Comparison of ENCODE assay signal across 21 cellular contexts in the genomic region with DNA sequence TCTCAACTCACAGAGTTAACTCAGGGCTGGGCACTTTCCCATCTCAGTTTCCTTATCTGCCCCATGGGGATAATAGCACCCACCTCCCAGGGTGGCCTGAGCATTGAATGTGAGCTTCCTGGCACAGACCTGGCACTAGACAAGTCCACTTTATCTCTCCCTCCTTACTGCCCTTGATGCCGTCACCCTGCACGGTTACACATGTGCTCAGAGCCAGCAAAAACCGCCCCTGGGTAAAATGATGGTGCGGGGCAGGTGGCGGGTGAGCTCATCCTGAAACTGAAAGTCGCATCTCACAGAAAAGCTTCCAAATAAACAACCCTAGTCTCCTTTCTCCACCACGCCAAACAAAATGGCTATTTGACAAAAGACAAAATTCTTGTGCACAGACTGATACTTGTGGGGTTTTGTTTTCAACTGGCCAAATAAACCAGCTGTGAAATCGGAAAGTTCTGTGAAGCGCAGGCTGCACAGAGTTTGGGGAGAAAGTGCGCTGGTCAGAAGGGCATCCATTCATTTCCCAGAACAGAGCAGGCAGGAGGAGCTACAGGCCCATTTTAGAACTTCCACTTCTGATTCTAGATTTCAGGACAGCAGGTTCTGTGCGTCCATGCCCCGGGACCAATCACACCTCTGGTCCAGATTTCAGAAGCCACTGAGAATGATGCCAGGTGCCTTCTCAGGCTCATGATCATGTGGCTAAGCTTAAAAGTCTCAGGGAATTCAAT.
A peak's percentile ranks its signal among the peaks of the same experiment; 100 is the strongest.
DNase-seq lines count a peak whose midpoint lies in the region; TF ChIP-seq lines count a peak whose summit lies in the region.
"Had no signal": no experiment of that assay in that cellular context is flagged by ENCODE, and none has a peak within 500 bp of the region (broad histone marks: within the 10 kb centered on the region; RNA-seq: fewer than 3 reads in every experiment).

No MANE protein-coding gene starts in this region.

- peaks cover 50% of the 10 kb centered on the region for H3K4me1 ChIP-seq in KMS-11 (ENCODE audit: low read depth, poor library complexity, severe bottlenecking)
- H3K4me1 ChIP-seq: heart left ventricle, testis had no signal

- no peaks in the 10 kb centered on the region for H3K9me3 Mint-ChIP-seq in activated CD4-positive, alpha-beta memory T cell treated with anti-CD3 and anti-CD28 coated beads for 36 hours
- no peaks in the 10 kb centered on the region for H3K9me3 Mint-ChIP-seq in activated CD4-positive, alpha-beta memory T cell treated with anti-CD3 and anti-CD28 coated beads, Interleukin-2, amount 10 ng/mL, durations not matched to agents 7 days and 5 days
- no peaks in the 10 kb centered on the region for H3K9me3 Mint-ChIP-seq in activated naive CD4-positive, alpha-beta T cell treated with anti-CD3 and anti-CD28 coated beads for 36 hours
- H3K9me3 Mint-ChIP-seq: CD4-positive, alpha-beta T cell; central memory CD8-positive, alpha-beta T cell had no signal

- peak overlapping the region; percentile 60 for H2AFZ ChIP-seq in KMS-11 (ENCODE audit: low read depth)

- no peak overlapping the region for H3K4me3 Mint-ChIP-seq in activated CD4-positive, alpha-beta memory T cell treated with anti-CD3 and anti-CD28 coated beads for 36 hours
- H3K4me3 Mint-ChIP-seq in activated CD4-positive, alpha-beta memory T cell treated with anti-CD3 and anti-CD28 coated beads, Interleukin-2, amount 10 ng/mL, durations not matched to agents 7 days and 5 days: no peak overlapping the region
- no peak overlapping the region for H3K4me3 Mint-ChIP-seq in activated naive CD4-positive, alpha-beta T cell treated with anti-CD3 and anti-CD28 coated beads for 36 hours
- H3K4me3 Mint-ChIP-seq: CD4-positive, alpha-beta T cell; central memory CD8-positive, alpha-beta T cell had no signal

- H3K27ac ChIP-seq in KMS-11: peak overlapping the region; percentile 99
- no peak overlapping the region for H3K27ac ChIP-seq in dorsolateral prefrontal cortex
- H3K27ac ChIP-seq: heart left ventricle, testis had no signal

- CTCF ChIA-PET in activated CD4-positive, alpha-beta memory T cell treated with anti-CD3 and anti-CD28 coated beads for 36 hours (lab: Charles Lee): no interaction called here
- CTCF ChIA-PET in activated CD4-positive, alpha-beta memory T cell treated with anti-CD3 and anti-CD28 coated beads, Interleukin-2, amount 10 ng/mL, durations not matched to agents 7 days and 5 days (lab: Charles Lee): no interaction called here
- CTCF ChIA-PET in activated naive CD4-positive, alpha-beta T cell treated with anti-CD3 and anti-CD28 coated beads for 36 hours (lab: Charles Lee): no interaction called here

- no peak for TF ChIP-seq CTCF in KMS-11 (conservative IDR thresholded peaks at IDR 0.05; ENCODE audit: low read depth, low read length)
- peak in 51 of 56 donors; percentile 18 to 75 (median 43) for TF ChIP-seq CTCF in dorsolateral prefrontal cortex (IDR thresholded peaks at IDR 0.05 in 54 of 56, conservative IDR thresholded peaks at IDR 0.05 in 2 of 56; ENCODE audit: low read depth in 1 of 56, partially characterized antibody in 56 of 56)

- no peaks in the 10 kb centered on the region for H3K79me2 ChIP-seq in KMS-11 (ENCODE audit: insufficient read depth, low read depth)

- intact Hi-C loops in activated CD4-positive, alpha-beta memory T cell treated with anti-CD3 and anti-CD28 coated beads for 36 hours (cut with micrococcal nuclease): no loop called here
- intact Hi-C loops in dorsolateral prefrontal cortex (cut with DNase I): loop anchor here (5.0 to 10.0 kb wide), 6 partner anchors 133 to 451 kb away; a partner anchor contains a TSS
- intact Hi-C loops in activated naive CD4-positive, alpha-beta T cell treated with anti-CD3 and anti-CD28 coated beads for 36 hours (cut with micrococcal nuclease): no loop called here

- peaks cover 26% of the 10 kb centered on the region for H3K27me3 Mint-ChIP-seq in activated CD4-positive, alpha-beta memory T cell treated with anti-CD3 and anti-CD28 coated beads for 36 hours
- no peaks in the 10 kb centered on the region for H3K27me3 Mint-ChIP-seq in activated CD4-positive, alpha-beta memory T cell treated with anti-CD3 and anti-CD28 coated beads, Interleukin-2, amount 10 ng/mL, durations not matched to agents 7 days and 5 days
- peaks cover 20% of the 10 kb centered on the region for H3K27me3 Mint-ChIP-seq in activated naive CD4-positive, alpha-beta T cell treated with anti-CD3 and anti-CD28 coated beads for 36 hours (ENCODE audit: low read depth)

- H3K4me2 ChIP-seq in KMS-11: peak overlapping the region; percentile 88

- no peaks in the 10 kb centered on the region for H3K27me3 ChIP-seq in KMS-11 (ENCODE audit: insufficient read depth, low read depth)
- peaks cover 0 to 12% (median 0%) of the 10 kb centered on the region in 45 donors for H3K27me3 ChIP-seq in dorsolateral prefrontal cortex
- H3K27me3 ChIP-seq: testis had no signal

- no peaks in the 10 kb centered on the region for H3K36me3 ChIP-seq in KMS-11 (ENCODE audit: insufficient read depth)
- H3K36me3 ChIP-seq: heart left ventricle had no signal

- H3K4me3 ChIP-seq in KMS-11 (IDR thresholded peaks at IDR 0.05; ENCODE audit: insufficient read depth, low read depth, low read length) (no peak overlapping the region), dorsolateral prefrontal cortex (peak overlapping the region in 21 of 59 donors; percentile 10 to 53 (median 24))
- H3K4me3 ChIP-seq: heart left ventricle, testis had no signal

- no peak overlapping the region for H3K27ac Mint-ChIP-seq in activated CD4-positive, alpha-beta memory T cell treated with anti-CD3 and anti-CD28 coated beads for 36 hours
- no peak overlapping the region for H3K27ac Mint-ChIP-seq in activated CD4-positive, alpha-beta memory T cell treated with anti-CD3 and anti-CD28 coated beads, Interleukin-2, amount 10 ng/mL, durations not matched to agents 7 days and 5 days
- no peak overlapping the region for H3K27ac Mint-ChIP-seq in activated naive CD4-positive, alpha-beta T cell treated with anti-CD3 and anti-CD28 coated beads for 36 hours
- H3K27ac Mint-ChIP-seq: CD4-positive, alpha-beta T cell had no signal

- H4K20me1 ChIP-seq in KMS-11 (ENCODE audit: insufficient read depth): no peaks in the 10 kb centered on the region

- H3K4me1 Mint-ChIP-seq in activated CD4-positive, alpha-beta memory T cell treated with anti-CD3 and anti-CD28 coated beads for 36 hours (ENCODE audit: low read depth): no peaks in the 10 kb centered on the region
- H3K4me1 Mint-ChIP-seq in activated CD4-positive, alpha-beta memory T cell treated with anti-CD3 and anti-CD28 coated beads, Interleukin-2, amount 10 ng/mL, durations not matched to agents 7 days and 5 days: peaks cover 2% of the 10 kb centered on the region
- H3K4me1 Mint-ChIP-seq in activated naive CD4-positive, alpha-beta T cell treated with anti-CD3 and anti-CD28 coated beads for 36 hours (ENCODE audit: low read depth): no peaks in the 10 kb centered on the region
- H3K4me1 Mint-ChIP-seq: central memory CD8-positive, alpha-beta T cell had no signal

- H3K9ac ChIP-seq in KMS-11: peak overlapping the region; percentile 93

- POLR2A ChIA-PET in activated CD4-positive, alpha-beta memory T cell treated with anti-CD3 and anti-CD28 coated beads for 36 hours (lab: Charles Lee): no interaction called here
- POLR2A ChIA-PET in activated CD4-positive, alpha-beta memory T cell treated with anti-CD3 and anti-CD28 coated beads, Interleukin-2, amount 10 ng/mL, durations not matched to agents 7 days and 5 days (lab: Charles Lee): no interaction called here

- peak; percentile 11 for DNase-seq in activated CD4-positive, alpha-beta memory T cell treated with anti-CD3 and anti-CD28 coated beads for 36 hours
- DNase-seq in activated CD4-positive, alpha-beta memory T cell treated with anti-CD3 and anti-CD28 coated beads, Interleukin-2, amount 10 ng/mL, durations not matched to agents 7 days and 5 days: no peak
- DNase-seq in dorsolateral prefrontal cortex (peak in 2 of 10 donors; percentile 18 to 54), superior temporal gyrus (ENCODE audit: extremely low spot score) (peak; percentile 68)
- no peak for DNase-seq in effector CD4-positive, alpha-beta T cell
- no peak for DNase-seq in activated naive CD4-positive, alpha-beta T cell treated with anti-CD3 and anti-CD28 coated beads for 36 hours
- DNase-seq in effector CD8-positive, alpha-beta T cell (lab: John Stamatoyannopoulos, UW): no peak
- DNase-seq: ACHN; activated CD4-positive, alpha-beta T cell treated with anti-CD3 and anti-CD28 coated beads for 1 hour; activated gamma-delta T cell treated with Interleukin-2 at 50 U/mL for 16 hours; CD4-positive, alpha-beta T cell; effector memory CD4-positive, alpha-beta T cell; heart left ventricle; left ventricle myocardium superior; NCI-H1417 treated with DMSO at 0.1 percent for 48 hours; NCI-H345; NK-92 treated with Interleukin-12 subunit alpha and Interleukin-12 subunit beta, amount 100 ng/mL, for 24 hours; T-helper 9 cell; testis had no signal

- no peaks in the 10 kb centered on the region for H3K36me3 Mint-ChIP-seq in activated CD4-positive, alpha-beta memory T cell treated with anti-CD3 and anti-CD28 coated beads for 36 hours
- H3K36me3 Mint-ChIP-seq in activated CD4-positive, alpha-beta memory T cell treated with anti-CD3 and anti-CD28 coated beads, Interleukin-2, amount 10 ng/mL, durations not matched to agents 7 days and 5 days (ENCODE audit: low read depth): no peaks in the 10 kb centered on the region
- no peaks in the 10 kb centered on the region for H3K36me3 Mint-ChIP-seq in activated naive CD4-positive, alpha-beta T cell treated with anti-CD3 and anti-CD28 coated beads for 36 hours (ENCODE audit: low read depth)

Comparison
In these comparisons a context has a peak if more than half of its experiments do, and no peak if none do; other contexts are left out.
1. DNase-seq: peak in activated CD4-positive, alpha-beta memory T cell treated with anti-CD3 and anti-CD28 coated beads for 36 hours (single experiment) and superior temporal gyrus (single experiment); none in activated CD4-positive, alpha-beta memory T cell treated with anti-CD3 and anti-CD28 coated beads, Interleukin-2, amount 10 ng/mL, durations not matched to agents 7 days and 5 days (single experiment), effector CD4-positive, alpha-beta T cell (single experiment), activated naive CD4-positive, alpha-beta T cell treated with anti-CD3 and anti-CD28 coated beads for 36 hours (single experiment) and effector CD8-positive, alpha-beta T cell (single experiment).
2. intact Hi-C loops: an anchor here in dorsolateral prefrontal cortex (5.0 to 10.0 kb wide); none called in activated CD4-positive, alpha-beta memory T cell treated with anti-CD3 and anti-CD28 coated beads for 36 hours and activated naive CD4-positive, alpha-beta T cell treated with anti-CD3 and anti-CD28 coated beads for 36 hours.